ENCODE assay signal across 1 cellular context in the genomic region with DNA sequence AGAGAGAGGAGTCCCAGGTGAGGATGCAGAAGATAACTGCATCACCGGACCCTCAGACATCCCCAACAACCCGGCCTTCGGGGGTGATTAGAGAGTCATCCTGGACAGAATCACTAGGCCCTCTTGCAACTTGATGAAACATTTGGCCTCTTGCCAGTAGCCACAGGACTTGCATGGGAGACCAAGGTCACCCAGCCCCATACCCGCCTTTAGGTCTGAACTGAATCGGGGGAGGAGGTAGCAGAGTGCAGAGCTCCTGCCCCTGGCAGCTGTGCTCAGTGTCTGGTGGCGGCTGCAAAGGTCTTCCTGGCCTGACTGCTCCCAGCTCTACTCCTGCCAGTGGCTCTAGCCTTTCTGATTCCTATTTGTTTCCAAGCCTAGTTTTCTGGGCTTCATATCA.
TF ChIP-seq lines count a peak whose summit lies in the region.

No MANE protein-coding gene starts in this region.

TF ChIP-seq in HepG2, 621 proteins besides CTCF, POLR2A, EP300 and RAD21 (continued from another document and continues in another):
- TF ChIP-seq, protein P1, sequence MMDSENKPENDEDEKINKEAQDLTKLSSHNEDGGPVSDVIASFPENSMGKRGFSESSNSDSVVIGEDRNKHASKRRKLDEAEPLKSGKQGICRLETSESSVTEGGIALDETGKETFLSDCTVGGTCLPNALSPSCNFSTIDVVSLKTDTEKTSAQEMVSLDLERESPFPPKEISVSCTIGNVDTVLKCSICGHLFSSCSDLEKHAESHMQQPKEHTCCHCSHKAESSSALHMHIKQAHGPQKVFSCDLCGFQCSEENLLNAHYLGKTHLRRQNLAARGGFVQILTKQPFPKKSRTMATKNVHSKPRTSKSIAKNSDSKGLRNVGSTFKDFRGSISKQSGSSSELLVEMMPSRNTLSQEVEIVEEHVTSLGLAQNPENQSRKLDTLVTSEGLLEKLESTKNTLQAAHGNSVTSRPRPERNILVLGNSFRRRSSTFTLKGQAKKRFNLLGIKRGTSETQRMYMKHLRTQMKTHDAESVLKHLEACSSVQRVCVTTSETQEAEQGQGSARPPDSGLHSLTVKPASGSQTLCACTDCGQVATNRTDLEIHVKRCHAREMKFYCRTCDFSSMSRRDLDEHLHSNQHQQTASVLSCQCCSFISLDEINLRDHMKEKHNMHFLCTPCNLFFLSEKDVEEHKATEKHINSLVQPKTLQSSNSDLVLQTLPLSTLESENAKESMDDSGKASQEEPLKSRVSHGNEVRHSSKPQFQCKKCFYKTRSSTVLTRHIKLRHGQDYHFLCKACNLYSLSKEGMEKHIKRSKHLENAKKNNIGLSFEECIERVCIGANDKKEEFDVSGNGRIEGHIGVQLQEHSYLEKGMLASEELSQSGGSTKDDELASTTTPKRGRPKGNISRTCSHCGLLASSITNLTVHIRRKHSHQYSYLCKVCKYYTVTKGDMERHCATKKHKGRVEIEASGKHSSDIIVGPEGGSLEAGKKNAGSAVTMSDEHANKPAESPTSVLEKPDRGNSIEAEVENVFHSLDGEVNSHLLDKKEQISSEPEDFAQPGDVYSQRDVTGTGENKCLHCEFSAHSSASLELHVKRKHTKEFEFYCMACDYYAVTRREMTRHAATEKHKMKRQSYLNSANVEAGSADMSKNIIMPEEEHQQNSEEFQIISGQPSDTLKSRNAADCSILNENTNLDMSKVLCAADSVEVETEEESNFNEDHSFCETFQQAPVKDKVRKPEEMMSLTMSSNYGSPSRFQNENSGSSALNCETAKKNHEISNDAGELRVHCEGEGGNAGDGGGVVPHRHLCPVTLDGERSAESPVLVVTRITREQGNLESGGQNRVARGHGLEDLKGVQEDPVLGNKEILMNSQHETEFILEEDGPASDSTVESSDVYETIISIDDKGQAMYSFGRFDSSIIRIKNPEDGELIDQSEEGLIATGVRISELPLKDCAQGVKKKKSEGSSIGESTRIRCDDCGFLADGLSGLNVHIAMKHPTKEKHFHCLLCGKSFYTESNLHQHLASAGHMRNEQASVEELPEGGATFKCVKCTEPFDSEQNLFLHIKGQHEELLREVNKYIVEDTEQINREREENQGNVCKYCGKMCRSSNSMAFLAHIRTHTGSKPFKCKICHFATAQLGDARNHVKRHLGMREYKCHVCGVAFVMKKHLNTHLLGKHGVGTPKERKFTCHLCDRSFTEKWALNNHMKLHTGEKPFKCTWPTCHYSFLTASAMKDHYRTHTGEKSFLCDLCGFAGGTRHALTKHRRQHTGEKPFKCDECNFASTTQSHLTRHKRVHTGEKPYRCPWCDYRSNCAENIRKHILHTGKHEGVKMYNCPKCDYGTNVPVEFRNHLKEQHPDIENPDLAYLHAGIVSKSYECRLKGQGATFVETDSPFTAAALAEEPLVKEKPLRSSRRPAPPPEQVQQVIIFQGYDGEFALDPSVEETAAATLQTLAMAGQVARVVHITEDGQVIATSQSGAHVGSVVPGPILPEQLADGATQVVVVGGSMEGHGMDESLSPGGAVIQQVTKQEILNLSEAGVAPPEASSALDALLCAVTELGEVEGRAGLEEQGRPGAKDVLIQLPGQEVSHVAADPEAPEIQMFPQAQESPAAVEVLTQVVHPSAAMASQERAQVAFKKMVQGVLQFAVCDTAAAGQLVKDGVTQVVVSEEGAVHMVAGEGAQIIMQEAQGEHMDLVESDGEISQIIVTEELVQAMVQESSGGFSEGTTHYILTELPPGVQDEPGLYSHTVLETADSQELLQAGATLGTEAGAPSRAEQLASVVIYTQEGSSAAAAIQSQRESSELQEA (CRISPR knock-in tag; IDR thresholded peaks at IDR 0.05; ENCODE audit: not compliant biosample characterization): no peak
- 0 out of 2 replicates have a peak, but pooled peaks have one; percentile 22 for TF ChIP-seq ZNF280B (CRISPR knock-in tag; IDR thresholded peaks at IDR 0.05; ENCODE audit: borderline replicate concordance)
- TF ChIP-seq SUZ12 (IDR thresholded peaks at IDR 0.05; ENCODE audit: low read depth, low read length): no peak
- TF ChIP-seq AGO2 (optimal IDR thresholded peaks at IDR 0.05; ENCODE audit: low read depth, low read length): no peak
- 0 out of 2 replicates have a peak, but pooled peaks have one; percentile 21 for TF ChIP-seq NCOA2 (CRISPR knock-in tag; IDR thresholded peaks at IDR 0.05)
- TF ChIP-seq, protein P2, sequence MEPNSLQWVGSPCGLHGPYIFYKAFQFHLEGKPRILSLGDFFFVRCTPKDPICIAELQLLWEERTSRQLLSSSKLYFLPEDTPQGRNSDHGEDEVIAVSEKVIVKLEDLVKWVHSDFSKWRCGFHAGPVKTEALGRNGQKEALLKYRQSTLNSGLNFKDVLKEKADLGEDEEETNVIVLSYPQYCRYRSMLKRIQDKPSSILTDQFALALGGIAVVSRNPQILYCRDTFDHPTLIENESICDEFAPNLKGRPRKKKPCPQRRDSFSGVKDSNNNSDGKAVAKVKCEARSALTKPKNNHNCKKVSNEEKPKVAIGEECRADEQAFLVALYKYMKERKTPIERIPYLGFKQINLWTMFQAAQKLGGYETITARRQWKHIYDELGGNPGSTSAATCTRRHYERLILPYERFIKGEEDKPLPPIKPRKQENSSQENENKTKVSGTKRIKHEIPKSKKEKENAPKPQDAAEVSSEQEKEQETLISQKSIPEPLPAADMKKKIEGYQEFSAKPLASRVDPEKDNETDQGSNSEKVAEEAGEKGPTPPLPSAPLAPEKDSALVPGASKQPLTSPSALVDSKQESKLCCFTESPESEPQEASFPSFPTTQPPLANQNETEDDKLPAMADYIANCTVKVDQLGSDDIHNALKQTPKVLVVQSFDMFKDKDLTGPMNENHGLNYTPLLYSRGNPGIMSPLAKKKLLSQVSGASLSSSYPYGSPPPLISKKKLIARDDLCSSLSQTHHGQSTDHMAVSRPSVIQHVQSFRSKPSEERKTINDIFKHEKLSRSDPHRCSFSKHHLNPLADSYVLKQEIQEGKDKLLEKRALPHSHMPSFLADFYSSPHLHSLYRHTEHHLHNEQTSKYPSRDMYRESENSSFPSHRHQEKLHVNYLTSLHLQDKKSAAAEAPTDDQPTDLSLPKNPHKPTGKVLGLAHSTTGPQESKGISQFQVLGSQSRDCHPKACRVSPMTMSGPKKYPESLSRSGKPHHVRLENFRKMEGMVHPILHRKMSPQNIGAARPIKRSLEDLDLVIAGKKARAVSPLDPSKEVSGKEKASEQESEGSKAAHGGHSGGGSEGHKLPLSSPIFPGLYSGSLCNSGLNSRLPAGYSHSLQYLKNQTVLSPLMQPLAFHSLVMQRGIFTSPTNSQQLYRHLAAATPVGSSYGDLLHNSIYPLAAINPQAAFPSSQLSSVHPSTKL (CRISPR knock-in tag; IDR thresholded peaks at IDR 0.05): 0 out of 2 replicates have a peak, but pooled peaks have one; percentile 21
- TF ChIP-seq ZFP36 (IDR thresholded peaks at IDR 0.05; ENCODE audit: borderline replicate concordance, low read depth, low read length, partially characterized antibody): no peak
- TF ChIP-seq ISL2 (CRISPR knock-in tag; IDR thresholded peaks at IDR 0.05): no peak
- no peak for TF ChIP-seq TARDBP (CRISPR knock-in tag; IDR thresholded peaks at IDR 0.05)
- peak; percentile 46; the same call in 1 of the 2 replicates for TF ChIP-seq UBTF (CRISPR knock-in tag; IDR thresholded peaks at IDR 0.05)
- TF ChIP-seq ZNF180 (CRISPR knock-in tag; IDR thresholded peaks at IDR 0.05; ENCODE audit: borderline replicate concordance, low read depth): no peak
- TF ChIP-seq ARNT2 (CRISPR knock-in tag; IDR thresholded peaks at IDR 0.05; ENCODE audit: low read depth): no peak
- TF ChIP-seq ZBTB26 (CRISPR knock-in tag; IDR thresholded peaks at IDR 0.05; ENCODE audit: borderline replicate concordance): no peak
- no peak for TF ChIP-seq ZBTB8A (CRISPR knock-in tag; IDR thresholded peaks at IDR 0.05; ENCODE audit: borderline replicate concordance, low read depth)
- no peak for TF ChIP-seq ZNF253 (CRISPR knock-in tag; IDR thresholded peaks at IDR 0.05; ENCODE audit: borderline replicate concordance)
- TF ChIP-seq ZNF570 (CRISPR knock-in tag; IDR thresholded peaks at IDR 0.05; ENCODE audit: borderline replicate concordance): no peak
- TF ChIP-seq ZBTB42 (CRISPR knock-in tag; IDR thresholded peaks at IDR 0.05): no peak
- TF ChIP-seq CAMTA2 (CRISPR knock-in tag; IDR thresholded peaks at IDR 0.05; ENCODE audit: borderline replicate concordance): no peak
- TF ChIP-seq JUND (CRISPR knock-in tag; IDR thresholded peaks at IDR 0.05): no peak
- no peak for TF ChIP-seq SMAD1 (CRISPR knock-in tag; IDR thresholded peaks at IDR 0.05; ENCODE audit: borderline replicate concordance, low read depth)
- TF ChIP-seq PRPF4 (IDR thresholded peaks at IDR 0.05; ENCODE audit: low read depth, low read length, poor library complexity, severe bottlenecking): no peak
- no peak for TF ChIP-seq ZNF282 (IDR thresholded peaks at IDR 0.05; ENCODE audit: partially characterized antibody)
- no peak for TF ChIP-seq TAF1 (CRISPR knock-in tag; IDR thresholded peaks at IDR 0.05)
- TF ChIP-seq MAFK (conservative IDR thresholded peaks at IDR 0.05 in 1 of 2, IDR thresholded peaks at IDR 0.05 in 1 of 2; ENCODE audit: low read length in 2 of 2): no peak
- TF ChIP-seq, protein P3, sequence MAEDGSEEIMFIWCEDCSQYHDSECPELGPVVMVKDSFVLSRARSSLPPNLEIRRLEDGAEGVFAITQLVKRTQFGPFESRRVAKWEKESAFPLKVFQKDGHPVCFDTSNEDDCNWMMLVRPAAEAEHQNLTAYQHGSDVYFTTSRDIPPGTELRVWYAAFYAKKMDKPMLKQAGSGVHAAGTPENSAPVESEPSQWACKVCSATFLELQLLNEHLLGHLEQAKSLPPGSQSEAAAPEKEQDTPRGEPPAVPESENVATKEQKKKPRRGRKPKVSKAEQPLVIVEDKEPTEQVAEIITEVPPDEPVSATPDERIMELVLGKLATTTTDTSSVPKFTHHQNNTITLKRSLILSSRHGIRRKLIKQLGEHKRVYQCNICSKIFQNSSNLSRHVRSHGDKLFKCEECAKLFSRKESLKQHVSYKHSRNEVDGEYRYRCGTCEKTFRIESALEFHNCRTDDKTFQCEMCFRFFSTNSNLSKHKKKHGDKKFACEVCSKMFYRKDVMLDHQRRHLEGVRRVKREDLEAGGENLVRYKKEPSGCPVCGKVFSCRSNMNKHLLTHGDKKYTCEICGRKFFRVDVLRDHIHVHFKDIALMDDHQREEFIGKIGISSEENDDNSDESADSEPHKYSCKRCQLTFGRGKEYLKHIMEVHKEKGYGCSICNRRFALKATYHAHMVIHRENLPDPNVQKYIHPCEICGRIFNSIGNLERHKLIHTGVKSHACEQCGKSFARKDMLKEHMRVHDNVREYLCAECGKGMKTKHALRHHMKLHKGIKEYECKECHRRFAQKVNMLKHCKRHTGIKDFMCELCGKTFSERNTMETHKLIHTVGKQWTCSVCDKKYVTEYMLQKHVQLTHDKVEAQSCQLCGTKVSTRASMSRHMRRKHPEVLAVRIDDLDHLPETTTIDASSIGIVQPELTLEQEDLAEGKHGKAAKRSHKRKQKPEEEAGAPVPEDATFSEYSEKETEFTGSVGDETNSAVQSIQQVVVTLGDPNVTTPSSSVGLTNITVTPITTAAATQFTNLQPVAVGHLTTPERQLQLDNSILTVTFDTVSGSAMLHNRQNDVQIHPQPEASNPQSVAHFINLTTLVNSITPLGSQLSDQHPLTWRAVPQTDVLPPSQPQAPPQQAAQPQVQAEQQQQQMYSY (CRISPR knock-in tag; IDR thresholded peaks at IDR 0.05): no peak
- TF ChIP-seq, protein P4, sequence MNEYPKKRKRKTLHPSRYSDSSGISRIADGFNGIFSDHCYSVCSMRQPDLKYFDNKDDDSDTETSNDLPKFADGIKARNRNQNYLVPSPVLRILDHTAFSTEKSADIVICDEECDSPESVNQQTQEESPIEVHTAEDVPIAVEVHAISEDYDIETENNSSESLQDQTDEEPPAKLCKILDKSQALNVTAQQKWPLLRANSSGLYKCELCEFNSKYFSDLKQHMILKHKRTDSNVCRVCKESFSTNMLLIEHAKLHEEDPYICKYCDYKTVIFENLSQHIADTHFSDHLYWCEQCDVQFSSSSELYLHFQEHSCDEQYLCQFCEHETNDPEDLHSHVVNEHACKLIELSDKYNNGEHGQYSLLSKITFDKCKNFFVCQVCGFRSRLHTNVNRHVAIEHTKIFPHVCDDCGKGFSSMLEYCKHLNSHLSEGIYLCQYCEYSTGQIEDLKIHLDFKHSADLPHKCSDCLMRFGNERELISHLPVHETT (CRISPR knock-in tag; conservative IDR thresholded peaks at IDR 0.05): no peak
